Comparison of ENCODE assay signal across 2 cellular contexts in the genomic region with DNA sequence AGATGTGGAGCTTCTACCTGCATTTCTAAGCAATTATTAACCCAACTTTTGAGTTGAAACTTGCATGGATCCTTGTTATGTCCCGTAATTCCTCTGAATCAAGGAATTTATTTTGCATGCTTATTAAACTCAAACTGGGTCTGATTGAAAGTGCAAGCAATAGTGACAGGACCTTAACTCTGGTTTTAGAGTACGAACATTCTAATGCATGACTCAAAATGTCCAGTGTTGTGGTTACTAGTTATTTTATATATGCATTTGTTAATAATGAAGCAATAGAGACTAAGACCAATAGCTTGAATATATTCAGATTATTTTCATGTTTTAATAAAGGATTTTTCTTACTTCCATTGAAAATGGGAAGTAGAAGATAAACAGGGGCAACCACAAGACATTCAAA.
TF ChIP-seq lines count a peak whose summit lies in the region.

No MANE protein-coding gene starts in this region.

TF ChIP-seq in HepG2, 621 proteins besides CTCF, POLR2A, EP300 and RAD21:
- TF ChIP-seq, protein P1, sequence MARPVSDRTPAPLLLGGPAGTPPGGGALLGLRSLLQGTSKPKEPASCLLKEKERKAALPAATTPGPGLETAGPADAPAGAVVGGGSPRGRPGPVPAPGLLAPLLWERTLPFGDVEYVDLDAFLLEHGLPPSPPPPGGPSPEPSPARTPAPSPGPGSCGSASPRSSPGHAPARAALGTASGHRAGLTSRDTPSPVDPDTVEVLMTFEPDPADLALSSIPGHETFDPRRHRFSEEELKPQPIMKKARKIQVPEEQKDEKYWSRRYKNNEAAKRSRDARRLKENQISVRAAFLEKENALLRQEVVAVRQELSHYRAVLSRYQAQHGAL (CRISPR knock-in tag; IDR thresholded peaks at IDR 0.05; ENCODE audit: not compliant biosample characterization), result no peak
- TF ChIP-seq ZFX (CRISPR knock-in tag; IDR thresholded peaks at IDR 0.05; ENCODE audit: low read depth) (no peak), SNAI1 (CRISPR knock-in tag; IDR thresholded peaks at IDR 0.05; ENCODE audit: borderline replicate concordance) (no peak), ZNF746 (CRISPR knock-in tag; IDR thresholded peaks at IDR 0.05) (no peak), ZSCAN31 (CRISPR knock-in tag; IDR thresholded peaks at IDR 0.05; ENCODE audit: low read depth) (no peak), CBFB (CRISPR knock-in tag; IDR thresholded peaks at IDR 0.05) (no peak), TOPORS (CRISPR knock-in tag; IDR thresholded peaks at IDR 0.05) (no peak), SSRP1 (CRISPR knock-in tag; IDR thresholded peaks at IDR 0.05) (no peak), ZNF12 (CRISPR knock-in tag; IDR thresholded peaks at IDR 0.05) (no peak), ZNF343 (CRISPR knock-in tag; IDR thresholded peaks at IDR 0.05) (no peak), SMAD3 (CRISPR knock-in tag; IDR thresholded peaks at IDR 0.05) (no peak), ZFP1 (CRISPR knock-in tag; IDR thresholded peaks at IDR 0.05) (no peak), RBAK (CRISPR knock-in tag; IDR thresholded peaks at IDR 0.05) (no peak), EED (CRISPR knock-in tag; IDR thresholded peaks at IDR 0.05) (no peak), RFX1 (IDR thresholded peaks at IDR 0.05) (no peak), SOX5 (CRISPR knock-in tag; IDR thresholded peaks at IDR 0.05; ENCODE audit: borderline replicate concordance) (no peak), MIER2 (CRISPR knock-in tag; IDR thresholded peaks at IDR 0.05) (no peak)
- TF ChIP-seq, protein P2, sequence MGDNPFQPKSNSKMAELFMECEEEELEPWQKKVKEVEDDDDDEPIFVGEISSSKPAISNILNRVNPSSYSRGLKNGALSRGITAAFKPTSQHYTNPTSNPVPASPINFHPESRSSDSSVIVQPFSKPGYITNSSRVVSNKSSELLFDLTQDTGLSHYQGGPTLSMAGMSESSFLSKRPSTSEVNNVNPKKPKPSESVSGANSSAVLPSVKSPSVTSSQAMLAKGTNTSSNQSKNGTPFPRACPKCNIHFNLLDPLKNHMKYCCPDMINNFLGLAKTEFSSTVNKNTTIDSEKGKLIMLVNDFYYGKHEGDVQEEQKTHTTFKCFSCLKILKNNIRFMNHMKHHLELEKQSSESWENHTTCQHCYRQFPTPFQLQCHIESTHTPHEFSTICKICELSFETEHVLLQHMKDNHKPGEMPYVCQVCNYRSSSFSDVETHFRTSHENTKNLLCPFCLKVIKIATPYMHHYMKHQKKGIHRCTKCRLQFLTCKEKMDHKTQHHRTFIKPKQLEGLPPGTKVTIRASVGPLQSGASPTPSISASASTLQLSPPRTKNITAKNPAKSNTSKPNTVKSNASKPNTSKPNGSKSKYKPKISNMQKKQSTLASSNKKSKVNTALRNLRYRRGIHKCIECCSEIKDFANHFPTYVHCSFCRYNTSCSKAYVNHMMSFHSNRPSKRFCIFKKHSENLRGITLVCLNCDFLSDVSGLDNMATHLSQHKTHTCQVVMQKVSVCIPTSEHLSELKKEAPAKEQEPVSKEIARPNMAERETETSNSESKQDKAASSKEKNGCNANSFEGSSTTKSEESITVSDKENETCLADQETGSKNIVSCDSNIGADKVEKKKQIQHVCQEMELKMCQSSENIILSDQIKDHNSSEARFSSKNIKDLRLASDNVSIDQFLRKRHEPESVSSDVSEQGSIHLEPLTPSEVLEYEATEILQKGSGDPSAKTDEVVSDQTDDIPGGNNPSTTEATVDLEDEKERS (CRISPR knock-in tag; IDR thresholded peaks at IDR 0.05), result no peak
- TF ChIP-seq, protein P3, sequence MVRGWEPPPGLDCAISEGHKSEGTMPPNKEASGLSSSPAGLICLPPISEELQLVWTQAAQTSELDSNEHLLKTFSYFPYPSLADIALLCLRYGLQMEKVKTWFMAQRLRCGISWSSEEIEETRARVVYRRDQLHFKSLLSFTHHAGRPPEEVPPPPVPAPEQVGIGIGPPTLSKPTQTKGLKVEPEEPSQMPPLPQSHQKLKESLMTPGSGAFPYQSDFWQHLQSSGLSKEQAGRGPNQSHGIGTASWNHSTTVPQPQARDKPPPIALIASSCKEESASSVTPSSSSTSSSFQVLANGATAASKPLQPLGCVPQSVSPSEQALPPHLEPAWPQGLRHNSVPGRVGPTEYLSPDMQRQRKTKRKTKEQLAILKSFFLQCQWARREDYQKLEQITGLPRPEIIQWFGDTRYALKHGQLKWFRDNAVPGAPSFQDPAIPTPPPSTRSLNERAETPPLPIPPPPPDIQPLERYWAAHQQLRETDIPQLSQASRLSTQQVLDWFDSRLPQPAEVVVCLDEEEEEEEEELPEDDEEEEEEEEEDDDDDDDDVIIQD (CRISPR knock-in tag; IDR thresholded peaks at IDR 0.05; ENCODE audit: low read depth), result no peak
- TF ChIP-seq, protein P4, sequence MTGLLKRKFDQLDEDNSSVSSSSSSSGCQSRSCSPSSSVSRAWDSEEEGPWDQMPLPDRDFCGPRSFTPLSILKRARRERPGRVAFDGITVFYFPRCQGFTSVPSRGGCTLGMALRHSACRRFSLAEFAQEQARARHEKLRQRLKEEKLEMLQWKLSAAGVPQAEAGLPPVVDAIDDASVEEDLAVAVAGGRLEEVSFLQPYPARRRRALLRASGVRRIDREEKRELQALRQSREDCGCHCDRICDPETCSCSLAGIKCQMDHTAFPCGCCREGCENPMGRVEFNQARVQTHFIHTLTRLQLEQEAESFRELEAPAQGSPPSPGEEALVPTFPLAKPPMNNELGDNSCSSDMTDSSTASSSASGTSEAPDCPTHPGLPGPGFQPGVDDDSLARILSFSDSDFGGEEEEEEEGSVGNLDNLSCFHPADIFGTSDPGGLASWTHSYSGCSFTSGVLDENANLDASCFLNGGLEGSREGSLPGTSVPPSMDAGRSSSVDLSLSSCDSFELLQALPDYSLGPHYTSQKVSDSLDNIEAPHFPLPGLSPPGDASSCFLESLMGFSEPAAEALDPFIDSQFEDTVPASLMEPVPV (CRISPR knock-in tag; IDR thresholded peaks at IDR 0.05), result no peak

TF ChIP-seq in WTC11, 78 proteins besides CTCF, POLR2A, EP300 and RAD21:
- TF ChIP-seq, protein P5, sequence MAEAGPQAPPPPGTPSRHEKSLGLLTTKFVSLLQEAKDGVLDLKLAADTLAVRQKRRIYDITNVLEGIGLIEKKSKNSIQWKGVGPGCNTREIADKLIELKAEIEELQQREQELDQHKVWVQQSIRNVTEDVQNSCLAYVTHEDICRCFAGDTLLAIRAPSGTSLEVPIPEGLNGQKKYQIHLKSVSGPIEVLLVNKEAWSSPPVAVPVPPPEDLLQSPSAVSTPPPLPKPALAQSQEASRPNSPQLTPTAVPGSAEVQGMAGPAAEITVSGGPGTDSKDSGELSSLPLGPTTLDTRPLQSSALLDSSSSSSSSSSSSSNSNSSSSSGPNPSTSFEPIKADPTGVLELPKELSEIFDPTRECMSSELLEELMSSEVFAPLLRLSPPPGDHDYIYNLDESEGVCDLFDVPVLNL (CRISPR knock-in tag; IDR thresholded peaks at IDR 0.05; ENCODE audit: borderline replicate concordance, low read depth), result no peak
- no peak for TF ChIP-seq GABPB1 (CRISPR knock-in tag; IDR thresholded peaks at IDR 0.05)
